16 cellular contexts compared by ENCODE assay signal in the genomic region with DNA sequence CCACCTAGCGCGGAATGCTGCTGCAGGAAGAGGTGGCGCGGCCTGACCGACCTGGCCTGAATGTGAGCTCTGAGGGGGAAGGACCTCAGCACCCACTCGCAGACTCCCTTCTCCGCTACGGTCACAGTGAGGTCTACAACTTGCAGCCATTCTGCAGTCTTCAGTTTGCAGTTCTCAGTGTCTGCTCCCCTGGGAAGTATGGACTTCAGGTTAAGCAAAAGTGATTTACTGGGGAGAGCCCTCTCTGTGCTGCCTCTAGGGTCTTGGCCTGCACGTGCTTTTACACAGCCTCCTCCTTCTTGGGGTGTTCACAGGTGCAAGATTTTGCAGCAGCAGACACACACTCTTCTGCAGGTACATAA.
DNase-seq lines count a peak whose midpoint lies in the region; ATAC-seq and TF ChIP-seq lines count a peak whose summit lies in the region.
"Had no signal": no experiment of that assay in that cellular context is flagged by ENCODE, and none has a peak within 500 bp of the region (broad histone marks: within the 10 kb centered on the region; RNA-seq: fewer than 3 reads in every experiment).

No MANE protein-coding gene starts in this region.

- H3K27ac ChIP-seq in heart left ventricle = no peak overlapping the region
- H3K27ac ChIP-seq in dorsolateral prefrontal cortex = peak overlapping the region in 18 of 59 donors; percentile 58 to 84 (median 70)
- H3K27ac ChIP-seq: cardiac muscle cell, HL-60, left lung, transverse colon had no signal

- peaks cover 17 to 53% (median 38%) of the 10 kb centered on the region in 5 donors for H3K27me3 Mint-ChIP-seq in naive thymus-derived CD8-positive, alpha-beta T cell
- H3K27me3 Mint-ChIP-seq in type B pancreatic cell = peaks cover 61% of the 10 kb centered on the region
- peaks cover 30% of the 10 kb centered on the region for H3K27me3 Mint-ChIP-seq in activated CD8-positive, alpha-beta T cell treated with anti-CD3 and anti-CD28 coated beads for 36 hours

- H3K4me3 Mint-ChIP-seq in naive thymus-derived CD8-positive, alpha-beta T cell = peak overlapping the region in 6 of 10 donors; percentile 31 to 84 (median 68)
- peak overlapping the region; percentile 91 for H3K4me3 Mint-ChIP-seq in type B pancreatic cell
- no peak overlapping the region for H3K4me3 Mint-ChIP-seq in activated CD8-positive, alpha-beta T cell treated with anti-CD3 and anti-CD28 coated beads for 36 hours
- H3K4me3 Mint-ChIP-seq: CD4-positive, alpha-beta T cell had no signal

- peaks cover 0 to 7% (median 6%) of the 10 kb centered on the region in 9 donors for H3K9me3 Mint-ChIP-seq in naive thymus-derived CD8-positive, alpha-beta T cell
- H3K9me3 Mint-ChIP-seq in type B pancreatic cell = no peaks in the 10 kb centered on the region
- peaks cover 2% of the 10 kb centered on the region for H3K9me3 Mint-ChIP-seq in activated CD8-positive, alpha-beta T cell treated with anti-CD3 and anti-CD28 coated beads for 36 hours
- H3K9me3 Mint-ChIP-seq: activated naive CD4-positive, alpha-beta T cell treated with anti-CD3 and anti-CD28 coated beads for 36 hours; CD4-positive, alpha-beta T cell had no signal

- H3K36me3 ChIP-seq in heart left ventricle = no peaks in the 10 kb centered on the region
- H3K36me3 ChIP-seq: cardiac muscle cell, left lung, transverse colon had no signal

- H3K4me1 ChIP-seq in heart left ventricle = peaks cover 0 to 29% (median 17%) of the 10 kb centered on the region in 12 donors

- CTCF ChIA-PET in activated CD8-positive, alpha-beta T cell treated with anti-CD3 and anti-CD28 coated beads for 36 hours (lab: Charles Lee) = no interaction called here

- H3K27me3 ChIP-seq in heart left ventricle = peaks cover 0 to 37% (median 6%) of the 10 kb centered on the region in 9 donors
- peaks cover 0 to 41% (median 4%) of the 10 kb centered on the region in 45 donors for H3K27me3 ChIP-seq in dorsolateral prefrontal cortex

- H3K27ac Mint-ChIP-seq in naive thymus-derived CD8-positive, alpha-beta T cell = no peak overlapping the region
- H3K27ac Mint-ChIP-seq in type B pancreatic cell = no peak overlapping the region
- no peak overlapping the region for H3K27ac Mint-ChIP-seq in activated CD8-positive, alpha-beta T cell treated with anti-CD3 and anti-CD28 coated beads for 36 hours
- H3K27ac Mint-ChIP-seq: activated naive CD4-positive, alpha-beta T cell treated with anti-CD3 and anti-CD28 coated beads for 36 hours; CD4-positive, alpha-beta T cell had no signal

- POLR2A ChIA-PET in naive thymus-derived CD8-positive, alpha-beta T cell (lab: Charles Lee) = no interaction called here
- POLR2A ChIA-PET in activated CD8-positive, alpha-beta T cell treated with anti-CD3 and anti-CD28 coated beads for 36 hours (lab: Charles Lee) = interaction anchor here (0.6 kb wide), 1 partner anchor 285 kb away, joined by 3 read pairs; no protein-coding TSS in a partner anchor

- peaks cover 0 to 6% (median 0%) of the 10 kb centered on the region in 12 donors for H3K9me3 ChIP-seq in heart left ventricle
- H3K9me3 ChIP-seq: left lung, transverse colon had no signal

- H3K4me3 ChIP-seq in heart left ventricle (peak overlapping the region in 8 of 12 donors; percentile 42 to 55 (median 52)), dorsolateral prefrontal cortex (peak overlapping the region in 53 of 59 donors; percentile 45 to 72 (median 62))

- ATAC-seq in heart left ventricle = no peak
- ATAC-seq in left cardiac atrium = no peak
- ATAC-seq in naive thymus-derived CD8-positive, alpha-beta T cell = no peak
- ATAC-seq in activated CD8-positive, alpha-beta T cell treated with anti-CD3 and anti-CD28 coated beads for 36 hours = no peak
- ATAC-seq: PC-3 had no signal

- H3K4me1 Mint-ChIP-seq in naive thymus-derived CD8-positive, alpha-beta T cell = peaks cover 5 to 16% (median 10%) of the 10 kb centered on the region in 4 donors
- H3K4me1 Mint-ChIP-seq in type B pancreatic cell (ENCODE audit: unreplicated experiment) = peaks cover 14% of the 10 kb centered on the region
- peaks cover 9% of the 10 kb centered on the region for H3K4me1 Mint-ChIP-seq in activated CD8-positive, alpha-beta T cell treated with anti-CD3 and anti-CD28 coated beads for 36 hours (ENCODE audit: low read depth)

- intact Hi-C loops in heart left ventricle (cut with DNase I) (loop anchor here in 1 of 10 donors (5.0 kb wide), 1 partner anchor 297 kb away; a partner anchor contains a TSS), left cardiac atrium (cut with DNase I) (no loop called here), dorsolateral prefrontal cortex (cut with DNase I) (no loop called here)
- intact Hi-C loops in activated CD8-positive, alpha-beta T cell treated with anti-CD3 and anti-CD28 coated beads for 36 hours (cut with micrococcal nuclease) = no loop called here

- DNase-seq in heart left ventricle (no peak), left cardiac atrium (no peak), dorsolateral prefrontal cortex (no peak), type B pancreatic cell (ENCODE audit: extremely low spot score, unreplicated experiment) (no peak), nucleus accumbens (lab: John Stamatoyannopoulos, UW) (no peak)
- no peak for DNase-seq in naive thymus-derived CD8-positive, alpha-beta T cell
- DNase-seq in stimulated activated CD4-positive, alpha-beta T cell treated with anti-CD3 and anti-CD28 coated beads, Interleukin-4, amount 100 ng/mL, for 4 hours = no peak
- DNase-seq in activated CD8-positive, alpha-beta T cell treated with anti-CD3 and anti-CD28 coated beads for 36 hours = no peak
- DNase-seq: 8988T; CD4-positive, alpha-beta T cell; PC-3; transverse colon had no signal

- no peak for TF ChIP-seq CTCF in heart left ventricle (IDR thresholded peaks at IDR 0.05)
- TF ChIP-seq CTCF in dorsolateral prefrontal cortex (IDR thresholded peaks at IDR 0.05 in 54 of 56, conservative IDR thresholded peaks at IDR 0.05 in 2 of 56; ENCODE audit: low read depth in 1 of 56, partially characterized antibody in 56 of 56) = peak in 4 of 56 donors; percentile 13 to 22 (median 15)
- no peak for TF ChIP-seq CTCF in type B pancreatic cell (conservative IDR thresholded peaks at IDR 0.05)
- TF ChIP-seq CTCF in activated CD8-positive, alpha-beta T cell treated with anti-CD3 and anti-CD28 coated beads for 36 hours (IDR thresholded peaks at IDR 0.05) = no peak

- 7 to 17% (median 9%) methylated on average over 9 of the region's 9 CpGs for WGBS in heart left ventricle, 4 donors

- no peak for TF ChIP-seq POLR2A in heart left ventricle (IDR thresholded peaks at IDR 0.05)

- peaks cover 0 to 11% (median 2%) of the 10 kb centered on the region in 3 donors for H3K36me3 Mint-ChIP-seq in naive thymus-derived CD8-positive, alpha-beta T cell
- no peaks in the 10 kb centered on the region for H3K36me3 Mint-ChIP-seq in type B pancreatic cell
- H3K36me3 Mint-ChIP-seq in activated CD8-positive, alpha-beta T cell treated with anti-CD3 and anti-CD28 coated beads for 36 hours (ENCODE audit: low read depth) = no peaks in the 10 kb centered on the region
